In genomic region chr9:16712800-16713199, GRCh38 we compare ENCODE assay signal across 26 cellular contexts.
DNase-seq lines count a peak whose midpoint lies in the region; ATAC-seq and TF ChIP-seq lines count a peak whose summit lies in the region.
"Had no signal": no experiment of that assay in that cellular context is flagged by ENCODE, and none has a peak within 500 bp of the region (broad histone marks: within the 10 kb centered on the region; RNA-seq: fewer than 3 reads in every experiment).

No MANE protein-coding gene starts in this region.

- H3K4me3 Mint-ChIP-seq in WTC11: no peak overlapping the region
- H3K4me3 Mint-ChIP-seq: B cell; CD8-positive, alpha-beta T cell; T-cell had no signal

- H3K4me2 ChIP-seq in GM23248 (ENCODE audit: unreplicated experiment): no peak overlapping the region

- ATAC-seq in WTC11 (peak; percentile 50), GM19452 (IDR thresholded peaks at IDR 0.05; ENCODE audit: unreplicated experiment) (no peak), HG02970 (IDR thresholded peaks at IDR 0.05; ENCODE audit: low FRiP score, unreplicated experiment) (no peak)
- ATAC-seq: CD8-positive, alpha-beta T cell; PC-3; Right ventricle myocardium inferior; T-cell had no signal

- H2AFZ ChIP-seq in GM23248: no peak overlapping the region

- H3K4me1 ChIP-seq in HUES48 (ENCODE audit: control insufficient read depth, insufficient read depth, low read length) (peaks cover 88% of the 10 kb centered on the region), GM23248 (ENCODE audit: insufficient read depth) (peaks cover 37% of the 10 kb centered on the region)
- H3K4me1 ChIP-seq: Caco-2 had no signal

- H4K20me1 ChIP-seq in GM23248 (ENCODE audit: insufficient read depth): no peaks in the 10 kb centered on the region

- H3K4me3 ChIP-seq in HUES48 (ENCODE audit: low read depth, low read length) (no peak overlapping the region), GM23248 (no peak overlapping the region)
- H3K4me3 ChIP-seq: SJSA1 had no signal

- peaks cover 93% of the 10 kb centered on the region for H3K4me1 Mint-ChIP-seq in WTC11
- H3K4me1 Mint-ChIP-seq: B cell had no signal

- TF ChIP-seq CTCF in WTC11 (IDR thresholded peaks at IDR 0.05): no peak

- in situ Hi-C loops in GM23248 (cut with MboI): no loop called here

- no peaks in the 10 kb centered on the region for H3K36me3 ChIP-seq in HUES48 (ENCODE audit: control insufficient read depth, insufficient read depth, low read length)
- 0 out of 2 replicates have a peak, but pooled peaks cover 7% of the 10 kb centered on the region for H3K36me3 ChIP-seq in GM23248 (ENCODE audit: low read depth)
- H3K36me3 ChIP-seq: SJSA1 had no signal

- CTCF ChIA-PET in WTC11 (lab: Charles Lee): interaction anchor here (0.6 kb wide), 1 partner anchor 13 kb away, joined by 3 read pairs; no protein-coding TSS in a partner anchor

- WGBS in GM23248 (ENCODE audit: low coverage in 1 of 2, low lambda C conversion rate in 2 of 2, missing lambda C conversion rate in 2 of 2), 2 experiments: 98% methylated on average over 4 of the region's 4 CpGs

- H3K27me3 ChIP-seq in HUES48 (ENCODE audit: control insufficient read depth, insufficient read depth, low read length) (no peaks in the 10 kb centered on the region), GM23248 (replicated peaks; ENCODE audit: insufficient read depth) (no peaks in the 10 kb centered on the region)
- H3K27me3 ChIP-seq: SJSA1 had no signal

- H3K36me3 Mint-ChIP-seq in WTC11: no peaks in the 10 kb centered on the region
- H3K36me3 Mint-ChIP-seq: CD8-positive, alpha-beta T cell; T-cell had no signal

- POLR2A ChIA-PET in WTC11 (lab: Charles Lee): interaction anchor here (0.6 to 1.0 kb wide), 2 partner anchors 13 to 15 kb away, joined by 3 read pairs; no protein-coding TSS in a partner anchor

- H3K27ac ChIP-seq in HUES48 (ENCODE audit: low read depth, low read length) (peak overlapping the region; percentile 69), GM23248 (no peak overlapping the region)
- H3K27ac ChIP-seq: C4-2B, SJSA1 had no signal

- no peak overlapping the region for H3K9ac ChIP-seq in HUES48 (ENCODE audit: low read depth, low read length)
- no peak overlapping the region for H3K9ac ChIP-seq in GM23248

- H3K9me2 ChIP-seq in GM23248 (ENCODE audit: insufficient read depth): no peaks in the 10 kb centered on the region

- H3K9me3 Mint-ChIP-seq in WTC11: no peaks in the 10 kb centered on the region

- no peaks in the 10 kb centered on the region for H3K27me3 Mint-ChIP-seq in WTC11 (ENCODE audit: low read depth)
- H3K27me3 Mint-ChIP-seq: B cell, T-cell had no signal

- H3K9me3 ChIP-seq in HUES48 (ENCODE audit: control insufficient read depth, insufficient read depth, low read length) (no peaks in the 10 kb centered on the region), GM23248 (ENCODE audit: low read depth) (no peaks in the 10 kb centered on the region)
- H3K9me3 ChIP-seq: Caco-2, SJSA1 had no signal

- H3F3A ChIP-seq in GM23248 (ENCODE audit: insufficient read depth): peaks cover 28% of the 10 kb centered on the region

- DNase-seq in WTC11 (ENCODE audit: low spot score) (no peak), kidney glomerular epithelial cell (lab: John Stamatoyannopoulos, UW) (peak; percentile 49), GM23248 (no peak), NCI-H226 (no peak)
- DNase-seq: Caco-2; CD8-positive, alpha-beta T cell; H7; Karpas-422; NCI-H1092; NCI-H1436; NCI-H187; NCI-H2081 treated with DMSO at 0.1 percent for 48 hours; NCI-H2171; NCI-H446; NCI-H524 treated with DMSO at 0.1 percent for 48 hours; NCI-H774; NK-92 treated with Interleukin-12 subunit alpha and Interleukin-12 subunit beta, amount 100 ng/mL, for 24 hours; PC-3; T-cell had no signal

- H3K79me2 ChIP-seq in GM23248 (ENCODE audit: insufficient read depth): peaks cover 51% of the 10 kb centered on the region; the same call in 1 of the 2 replicates

- H3K27ac Mint-ChIP-seq in WTC11: peak overlapping the region; percentile 92
- H3K27ac Mint-ChIP-seq: B cell; CD8-positive, alpha-beta T cell; T-cell had no signal

TF ChIP-seq in WTC11, 78 proteins besides CTCF, POLR2A, EP300 and RAD21:
- TF ChIP-seq ZNF121 (CRISPR knock-in tag; IDR thresholded peaks at IDR 0.05): peak; percentile 94
- TF ChIP-seq MXD4 (CRISPR knock-in tag; IDR thresholded peaks at IDR 0.05; ENCODE audit: borderline replicate concordance): no peak
- TF ChIP-seq RELA (CRISPR knock-in tag; IDR thresholded peaks at IDR 0.05; ENCODE audit: borderline replicate concordance): no peak
- TF ChIP-seq ZNF317 (CRISPR knock-in tag; IDR thresholded peaks at IDR 0.05; ENCODE audit: borderline replicate concordance, low read depth): no peak
- no peak for TF ChIP-seq ZBTB43 (CRISPR knock-in tag; IDR thresholded peaks at IDR 0.05)
- TF ChIP-seq MYBL2 (CRISPR knock-in tag; IDR thresholded peaks at IDR 0.05): no peak
- TF ChIP-seq FOXP4 (CRISPR knock-in tag; IDR thresholded peaks at IDR 0.05): peak; percentile 35; the same call in 1 of the 2 replicates
- TF ChIP-seq E2F5 (CRISPR knock-in tag; IDR thresholded peaks at IDR 0.05): no peak
- peak; percentile 76; the same call in 1 of the 2 replicates for TF ChIP-seq TEAD1 (CRISPR knock-in tag; IDR thresholded peaks at IDR 0.05)
- TF ChIP-seq TP53 (CRISPR knock-in tag; IDR thresholded peaks at IDR 0.05): no peak
- no peak for TF ChIP-seq ETV6 (CRISPR knock-in tag; IDR thresholded peaks at IDR 0.05)
- no peak for TF ChIP-seq NFYB (CRISPR knock-in tag; conservative IDR thresholded peaks at IDR 0.05; ENCODE audit: low read depth)
